Comparison of ENCODE assay signal across 14 cellular contexts in the genomic region with DNA sequence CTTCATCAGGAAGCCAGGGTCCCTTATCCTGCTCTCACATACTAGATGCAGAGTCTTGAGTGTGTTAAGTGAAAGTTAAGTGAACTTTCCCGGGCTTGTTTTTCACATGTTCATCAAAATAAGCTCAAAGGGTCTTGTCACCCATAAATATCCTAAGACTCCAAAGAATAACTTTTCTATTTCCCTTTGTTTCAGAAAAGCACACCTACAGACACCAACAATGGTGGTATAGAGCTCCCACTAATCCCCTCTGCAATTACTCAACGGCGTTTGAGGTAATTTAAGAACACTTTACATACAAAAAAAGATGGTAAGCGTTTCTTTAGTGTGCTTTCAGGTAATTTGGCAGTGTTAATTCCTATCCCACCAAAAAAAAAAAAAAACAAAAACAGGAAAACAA. TPM values are rescaled to one million over a fixed set of nuclear protein-coding genes. Genes with fewer than 3 reads are reported as not detected.
DNase-seq lines count a peak whose midpoint lies in the region; ATAC-seq and TF ChIP-seq lines count a peak whose summit lies in the region.
"Had no signal": no experiment of that assay in that cellular context is flagged by ENCODE, and none has a peak within 500 bp of the region (broad histone marks: within the 10 kb centered on the region; RNA-seq: fewer than 3 reads in every experiment).

No MANE protein-coding gene starts in this region.

- no peak overlapping the region for H3K18ac ChIP-seq in mesenchymal stem cell (ENCODE audit: low read depth in 1 of 2, low read length in 2 of 2)

- H2BK15ac ChIP-seq in mesenchymal stem cell (ENCODE audit: low read depth, poor library complexity, severe bottlenecking) = no peak overlapping the region

- no peak overlapping the region for H2BK12ac ChIP-seq in mesenchymal stem cell (ENCODE audit: low read length in 2 of 2)

- H3K4me3 Mint-ChIP-seq in stimulated activated naive CD8-positive, alpha-beta T cell treated with anti-CD3 and anti-CD28 coated beads, Interleukin-15, Interleukin-2, amounts not matched to agents 100 ng/mL and 50 ng/mL, for 24 hours = peak overlapping the region; percentile 98
- no peak overlapping the region for H3K4me3 Mint-ChIP-seq in activated B cell treated with CpG ODN at 0.5 μM for 24 hours
- no peak overlapping the region for H3K4me3 Mint-ChIP-seq in activated CD4-positive, alpha-beta memory T cell treated with anti-CD3 and anti-CD28 coated beads, Interleukin-2, amount 10 ng/mL, durations not matched to agents 7 days and 5 days

- intact Hi-C loops in activated B cell treated with CpG ODN at 0.5 μM for 24 hours (cut with micrococcal nuclease) = no loop called here

- 100% methylated on average over 2 of the region's 4 CpGs for WGBS in mesenchymal stem cell

- H2BK5ac ChIP-seq in mesenchymal stem cell (ENCODE audit: low read depth, low read length, poor library complexity, severe bottlenecking) = no peak overlapping the region

- no peak overlapping the region for H3K14ac ChIP-seq in mesenchymal stem cell (ENCODE audit: low read length in 2 of 2)

- no peak overlapping the region for H4K8ac ChIP-seq in mesenchymal stem cell (ENCODE audit: low read length)

- H3K4ac ChIP-seq in mesenchymal stem cell (ENCODE audit: low read depth in 1 of 2, low read length in 2 of 2) = no peak overlapping the region

- H2AK5ac ChIP-seq in mesenchymal stem cell (ENCODE audit: low read length, severe bottlenecking) = no peak overlapping the region

- H3K9ac ChIP-seq in mesenchymal stem cell (ENCODE audit: low read length) = peak overlapping the region; percentile 99

- CTCF ChIA-PET in activated B cell treated with CpG ODN at 0.5 μM for 24 hours (lab: Charles Lee) = no interaction called here
- CTCF ChIA-PET in activated CD4-positive, alpha-beta memory T cell treated with anti-CD3 and anti-CD28 coated beads, Interleukin-2, amount 10 ng/mL, durations not matched to agents 7 days and 5 days (lab: Charles Lee) = interaction anchor here (1.0 to 1.9 kb wide), 2 partner anchors 82 to 223 kb away, joined by 3 to 5 read pairs; no protein-coding TSS in a partner anchor

- H3K27ac ChIP-seq in mesenchymal stem cell (ENCODE audit: low read length, poor library complexity, severe bottlenecking) = no peak overlapping the region
- H3K27ac ChIP-seq: C4-2B, colonic mucosa, esophagus muscularis mucosa, HL-60 had no signal

- no peak overlapping the region for H4K91ac ChIP-seq in mesenchymal stem cell (ENCODE audit: low read length)

- peaks cover 52% of the 10 kb centered on the region for H3K4me1 Mint-ChIP-seq in stimulated activated naive CD8-positive, alpha-beta T cell treated with anti-CD3 and anti-CD28 coated beads, Interleukin-15, Interleukin-2, amounts not matched to agents 100 ng/mL and 50 ng/mL, for 24 hours (ENCODE audit: low read depth)
- H3K4me1 Mint-ChIP-seq in activated B cell treated with CpG ODN at 0.5 μM for 24 hours = peaks cover 40% of the 10 kb centered on the region
- H3K4me1 Mint-ChIP-seq in activated CD4-positive, alpha-beta memory T cell treated with anti-CD3 and anti-CD28 coated beads, Interleukin-2, amount 10 ng/mL, durations not matched to agents 7 days and 5 days = peaks cover 50% of the 10 kb centered on the region

- H3K27me3 ChIP-seq in mesenchymal stem cell (ENCODE audit: control insufficient read depth in 1 of 2, insufficient read depth in 1 of 2, low read length in 2 of 2) = no peaks in the 10 kb centered on the region
- H3K27me3 ChIP-seq: colonic mucosa, esophagus muscularis mucosa had no signal

- H3K9me3 ChIP-seq in mesenchymal stem cell (ENCODE audit: control insufficient read depth, low read length) = no peaks in the 10 kb centered on the region
- H3K9me3 ChIP-seq: colonic mucosa, esophagus muscularis mucosa had no signal

- H3K27ac Mint-ChIP-seq in stimulated activated naive CD8-positive, alpha-beta T cell treated with anti-CD3 and anti-CD28 coated beads, Interleukin-15, Interleukin-2, amounts not matched to agents 100 ng/mL and 50 ng/mL, for 24 hours = peak overlapping the region; percentile 63
- H3K27ac Mint-ChIP-seq in activated B cell treated with CpG ODN at 0.5 μM for 24 hours = peak overlapping the region; percentile 3
- no peak overlapping the region for H3K27ac Mint-ChIP-seq in activated CD4-positive, alpha-beta memory T cell treated with anti-CD3 and anti-CD28 coated beads, Interleukin-2, amount 10 ng/mL, durations not matched to agents 7 days and 5 days

- H2AFZ ChIP-seq in mesenchymal stem cell (ENCODE audit: low read depth, low read length) = no peak overlapping the region

- no peak for TF ChIP-seq CTCF in activated B cell treated with CpG ODN at 0.5 μM for 24 hours (IDR thresholded peaks at IDR 0.05)

- H3K4me3 ChIP-seq in mesenchymal stem cell (ENCODE audit: insufficient read depth in 1 of 2, low read depth in 1 of 2, low read length in 2 of 2) = no peak overlapping the region
- H3K4me3 ChIP-seq: esophagus muscularis mucosa had no signal

- no peak overlapping the region for H3K4me2 ChIP-seq in mesenchymal stem cell (ENCODE audit: low read length, poor library complexity, severe bottlenecking)

- POLR2A ChIA-PET in activated B cell treated with CpG ODN at 0.5 μM for 24 hours (lab: Charles Lee) = interaction anchor here (0.7 kb wide), 3 partner anchors 14 to 1141 kb away, joined by 5 read pairs; partner anchors contain the start of gene TCN2
- POLR2A ChIA-PET in activated CD4-positive, alpha-beta memory T cell treated with anti-CD3 and anti-CD28 coated beads, Interleukin-2, amount 10 ng/mL, durations not matched to agents 7 days and 5 days (lab: Charles Lee) = interaction anchor here (1.0 to 3.4 kb wide), 2 partner anchors 81 to 86 kb away, joined by 3 to 15 read pairs; partner anchors contain the start of gene PISD

- H3K27me3 Mint-ChIP-seq in stimulated activated naive CD8-positive, alpha-beta T cell treated with anti-CD3 and anti-CD28 coated beads, Interleukin-15, Interleukin-2, amounts not matched to agents 100 ng/mL and 50 ng/mL, for 24 hours = no peaks in the 10 kb centered on the region
- no peaks in the 10 kb centered on the region for H3K27me3 Mint-ChIP-seq in activated B cell treated with CpG ODN at 0.5 μM for 24 hours
- no peaks in the 10 kb centered on the region for H3K27me3 Mint-ChIP-seq in activated CD4-positive, alpha-beta memory T cell treated with anti-CD3 and anti-CD28 coated beads, Interleukin-2, amount 10 ng/mL, durations not matched to agents 7 days and 5 days

- H3K36me3 Mint-ChIP-seq in stimulated activated naive CD8-positive, alpha-beta T cell treated with anti-CD3 and anti-CD28 coated beads, Interleukin-15, Interleukin-2, amounts not matched to agents 100 ng/mL and 50 ng/mL, for 24 hours (ENCODE audit: low read depth) = peaks cover 33% of the 10 kb centered on the region
- peaks cover 38% of the 10 kb centered on the region for H3K36me3 Mint-ChIP-seq in activated B cell treated with CpG ODN at 0.5 μM for 24 hours (ENCODE audit: low read depth)
- peaks cover 37% of the 10 kb centered on the region for H3K36me3 Mint-ChIP-seq in activated CD4-positive, alpha-beta memory T cell treated with anti-CD3 and anti-CD28 coated beads, Interleukin-2, amount 10 ng/mL, durations not matched to agents 7 days and 5 days (ENCODE audit: low read depth)

- H3K9me3 Mint-ChIP-seq in stimulated activated naive CD8-positive, alpha-beta T cell treated with anti-CD3 and anti-CD28 coated beads, Interleukin-15, Interleukin-2, amounts not matched to agents 100 ng/mL and 50 ng/mL, for 24 hours = no peaks in the 10 kb centered on the region
- no peaks in the 10 kb centered on the region for H3K9me3 Mint-ChIP-seq in activated B cell treated with CpG ODN at 0.5 μM for 24 hours
- H3K9me3 Mint-ChIP-seq in activated CD4-positive, alpha-beta memory T cell treated with anti-CD3 and anti-CD28 coated beads, Interleukin-2, amount 10 ng/mL, durations not matched to agents 7 days and 5 days = no peaks in the 10 kb centered on the region

- H3K23ac ChIP-seq in mesenchymal stem cell (ENCODE audit: low read length in 2 of 2) = no peak overlapping the region

- ATAC-seq in stimulated activated naive CD8-positive, alpha-beta T cell treated with anti-CD3 and anti-CD28 coated beads, Interleukin-15, Interleukin-2, amounts not matched to agents 100 U/mL and 50 U/mL, for 24 hours = no peak
- ATAC-seq in activated B cell treated with CpG ODN at 0.5 μM for 24 hours (ENCODE audit: low read depth) = no peak
- ATAC-seq in HG03442 (IDR thresholded peaks at IDR 0.05; ENCODE audit: unreplicated experiment) = no peak

- H3K36me3 ChIP-seq in mesenchymal stem cell (ENCODE audit: control insufficient read depth in 1 of 2, insufficient read depth in 2 of 2, low read depth in 1 of 2, low read length in 2 of 2) = peaks cover 5 to 6% of the 10 kb centered on the region in 2 experiments
- H3K36me3 ChIP-seq: colonic mucosa had no signal

- H2BK120ac ChIP-seq in mesenchymal stem cell (ENCODE audit: low read depth, low read length) = no peak overlapping the region

- peaks cover 6% of the 10 kb centered on the region for H3K79me1 ChIP-seq in mesenchymal stem cell (replicated peaks; ENCODE audit: low read length, poor library complexity, severe bottlenecking)

- peaks cover 4% of the 10 kb centered on the region for H3K4me1 ChIP-seq in mesenchymal stem cell (ENCODE audit: control insufficient read depth, insufficient read depth, low read depth, low read length)

- no peak for DNase-seq in stimulated activated naive CD8-positive, alpha-beta T cell treated with anti-CD3 and anti-CD28 coated beads, Interleukin-15, Interleukin-2, amounts not matched to agents 100 U/mL and 50 U/mL, for 24 hours
- DNase-seq in activated B cell treated with CpG ODN at 0.5 μM for 24 hours (no peak), mesenchymal stem cell (no peak), glomerular visceral epithelial cell (ENCODE audit: extremely low spot score) (no peak), cerebellar cortex (ENCODE audit: low spot score) (no peak)
- DNase-seq in activated CD4-positive, alpha-beta memory T cell treated with anti-CD3 and anti-CD28 coated beads, Interleukin-2, amount 10 ng/mL, durations not matched to agents 7 days and 5 days = no peak
- DNase-seq: activated CD4-positive, alpha-beta T cell treated with anti-CD3 and anti-CD28 coated beads for 4 hours; colonic mucosa; stimulated activated CD4-positive, alpha-beta T cell treated with anti-CD3 and anti-CD28 coated beads, Interleukin-1b, Interleukin-23, amount 100 ng/mL, for 48 hours had no signal

RNA-seq across cellular contexts. Expression of gene PRR14L, which starts 2.5 kb away (rescaled TPM):
- 49.7 and 59.5 TPM in 2 replicates for total RNA-seq in activated B cell treated with CpG ODN at 0.5 μM for 24 hours
- polyA plus RNA-seq in mesenchymal stem cell (2013, experiment 1 of 2) = 10.3 TPM
- 9.3 TPM for polyA plus RNA-seq in mesenchymal stem cell (2013, experiment 2 of 2)
- 10 to 100 TPM; 56.3 to 61.3 TPM for total RNA-seq in activated CD4-positive, alpha-beta memory T cell treated with anti-CD3 and anti-CD28 coated beads, Interleukin-2, amount 10 ng/mL, durations not matched to agents 7 days and 5 days

RNA-seq across cellular contexts. Expression of gene DEPDC5, which starts 6.4 kb away (rescaled TPM):
- 68.4 and 79.1 TPM in 2 replicates for total RNA-seq in activated B cell treated with CpG ODN at 0.5 μM for 24 hours
- polyA plus RNA-seq in mesenchymal stem cell (2013, experiment 1 of 2) = 7.4 TPM
- polyA plus RNA-seq in mesenchymal stem cell (2013, experiment 2 of 2) = 7.7 TPM
- total RNA-seq in activated CD4-positive, alpha-beta memory T cell treated with anti-CD3 and anti-CD28 coated beads, Interleukin-2, amount 10 ng/mL, durations not matched to agents 7 days and 5 days = 10 to 100 TPM; 32.8 to 33.7 TPM
